12 cellular contexts compared by ENCODE assay signal in genomic region chr11:67396587-67397398, GRCh38. TPM values are rescaled to one million over a fixed set of nuclear protein-coding genes. Genes with fewer than 3 reads are reported as not detected.
DNase-seq lines count a peak whose midpoint lies in the region; ATAC-seq and TF ChIP-seq lines count a peak whose summit lies in the region.
"Had no signal": no experiment of that assay in that cellular context is flagged by ENCODE, and none has a peak within 500 bp of the region (broad histone marks: within the 10 kb centered on the region; RNA-seq: fewer than 3 reads in every experiment).

No MANE protein-coding gene starts in this region.

- intact Hi-C loops in lower lobe of right lung (cut with DNase I), result no loop called here

- H3K9me3 ChIP-seq in lower lobe of right lung, result no peaks in the 10 kb centered on the region
- H3K9me3 ChIP-seq: HAP-1, left ventricle myocardium inferior had no signal

- POLR2A ChIA-PET in WTC11 (lab: Charles Lee), result interaction anchor here (0.5 to 1.9 kb wide), 8 partner anchors 10 to 278 kb away, joined by 3 to 7 read pairs (median 4); partner anchors contain the start of genes KDM2A, PTPRCAP and RPS6KB2

- peaks cover 55% of the 10 kb centered on the region for H3K36me3 ChIP-seq in lower lobe of right lung

- H3K27ac ChIP-seq in lower lobe of right lung, result no peak overlapping the region
- H3K27ac ChIP-seq: left ventricle myocardium inferior had no signal

- peak; percentile 38 for ATAC-seq in WTC11
- no peak for ATAC-seq in lower lobe of right lung

- H3K4me3 Mint-ChIP-seq in WTC11 (peak overlapping the region; percentile 45), nephron (peak overlapping the region; percentile 38 to 46 (median 45))

- H3K27ac Mint-ChIP-seq in WTC11, result peak overlapping the region; percentile 93
- peak overlapping the region in 2 of 3 experiments; percentile 31 to 62 for H3K27ac Mint-ChIP-seq in nephron

- H3K4me3 ChIP-seq in lower lobe of right lung, result no peak overlapping the region
- H3K4me3 ChIP-seq: HAP-1, left ventricle myocardium inferior had no signal

- TF ChIP-seq CTCF in WTC11 (IDR thresholded peaks at IDR 0.05) (no peak), nephron (IDR thresholded peaks at IDR 0.05; ENCODE audit: unreplicated experiment in 3 of 3) (no peak), lower lobe of right lung (IDR thresholded peaks at IDR 0.05) (no peak)

- H3K4me1 Mint-ChIP-seq in WTC11 (peaks cover 38% of the 10 kb centered on the region), nephron (peaks cover 23% of the 10 kb centered on the region)

- H3K27me3 Mint-ChIP-seq in WTC11 (ENCODE audit: low read depth) (no peaks in the 10 kb centered on the region), nephron (ENCODE audit: low read depth) (no peaks in the 10 kb centered on the region)

- DNase-seq in NOMO-1 treated with DMSO at 0.1 percent for 48 hours (lab: John Stamatoyannopoulos, UW; ENCODE audit: unreplicated experiment), result peak; percentile 10
- no peak for DNase-seq in NOMO-1 (lab: John Stamatoyannopoulos, UW; ENCODE audit: unreplicated experiment in 2 of 2)
- DNase-seq in WTC11 (ENCODE audit: low spot score), result peak; percentile 58
- no peak for DNase-seq in amniotic stem cell (lab: John Stamatoyannopoulos, UW)
- no peak for DNase-seq in lower lobe of right lung
- DNase-seq: foreskin fibroblast, GDM1, left ventricle myocardium inferior, Right ventricle myocardium superior had no signal

- H3K27me3 ChIP-seq in lower lobe of right lung (ENCODE audit: low read depth), result no peaks in the 10 kb centered on the region

- CTCF ChIA-PET in WTC11 (lab: Charles Lee), result interaction anchor here (0.7 to 2.0 kb wide), 11 partner anchors 15 to 135 kb away, joined by 3 to 15 read pairs (median 5); partner anchors contain the start of genes POLD4 and TMEM134

- H3K36me3 Mint-ChIP-seq in WTC11 (peaks cover 24% of the 10 kb centered on the region), nephron (ENCODE audit: low read depth) (peaks cover 14% of the 10 kb centered on the region)

- peaks cover 38% of the 10 kb centered on the region for H3K4me1 ChIP-seq in lower lobe of right lung

- no peaks in the 10 kb centered on the region for H3K9me3 Mint-ChIP-seq in WTC11
- H3K9me3 Mint-ChIP-seq in nephron, result no peaks in the 10 kb centered on the region

TF ChIP-seq in WTC11, 78 proteins besides CTCF, POLR2A, EP300 and RAD21:
- no peak for TF ChIP-seq ZSCAN18 (CRISPR knock-in tag; IDR thresholded peaks at IDR 0.05)
- peak; percentile 72; the same call in 1 of the 2 replicates for TF ChIP-seq ZBTB21 (CRISPR knock-in tag; IDR thresholded peaks at IDR 0.05; ENCODE audit: borderline replicate concordance)

RNA-seq across cellular contexts. Expression of gene PPP1CA, which starts 4.9 kb away (rescaled TPM):
- total RNA-seq in WTC11 (2021) (220 to 222 TPM (median 221 TPM) in 3 replicates), lower lobe of right lung (144 TPM)

RNA-seq across cellular contexts. Expression of gene RAD9A, which starts 5.0 kb away (rescaled TPM):
- total RNA-seq in WTC11 (2021), result 25.7 to 45.5 TPM (median 26.7 TPM) in 3 replicates
- total RNA-seq in lower lobe of right lung, result 28.9 TPM

RNA-seq across cellular contexts. Expression of gene TBC1D10C, which starts 7.1 kb away (rescaled TPM):
- total RNA-seq in WTC11 (2021), result 0.72 to 1.0 TPM (median 0.96 TPM) in 3 replicates
- total RNA-seq in lower lobe of right lung, result 45.3 TPM
- total RNA-seq: renal cortical epithelial cell had no signal

RNA-seq across cellular contexts. Expression of gene CARNS1, which starts 18.7 kb away (rescaled TPM):
- total RNA-seq in WTC11 (2021) (1.3 to 2.6 TPM (median 2.4 TPM) in 3 replicates), lower lobe of right lung (0.71 TPM)

RNA-seq across cellular contexts. Expression of gene CLCF1, which starts 23.4 kb away (rescaled TPM):
- 0.48 to 0.92 TPM (median 0.92 TPM) in 3 replicates for total RNA-seq in WTC11 (2021)
- total RNA-seq in lower lobe of right lung, result 3.7 TPM

Comparison
In these comparisons a context has a peak if more than half of its experiments do, and no peak if none do; other contexts are left out.
1. DNase-seq: peak in NOMO-1 treated with DMSO at 0.1 percent for 48 hours (single experiment) and WTC11 (single experiment); none in NOMO-1 (0 of 2), amniotic stem cell (single experiment) and lower lobe of right lung (single experiment).
2. RNA of gene TBC1D10C, which starts 7.1 kb away (total RNA-seq): 45.3 TPM in lower lobe of right lung (single experiment); 0.72 to 1.0 TPM in WTC11; every median in the first group is over 10 times any median in the second.